Comparison of ENCODE assay signal across 8 cellular contexts in the genomic region with DNA sequence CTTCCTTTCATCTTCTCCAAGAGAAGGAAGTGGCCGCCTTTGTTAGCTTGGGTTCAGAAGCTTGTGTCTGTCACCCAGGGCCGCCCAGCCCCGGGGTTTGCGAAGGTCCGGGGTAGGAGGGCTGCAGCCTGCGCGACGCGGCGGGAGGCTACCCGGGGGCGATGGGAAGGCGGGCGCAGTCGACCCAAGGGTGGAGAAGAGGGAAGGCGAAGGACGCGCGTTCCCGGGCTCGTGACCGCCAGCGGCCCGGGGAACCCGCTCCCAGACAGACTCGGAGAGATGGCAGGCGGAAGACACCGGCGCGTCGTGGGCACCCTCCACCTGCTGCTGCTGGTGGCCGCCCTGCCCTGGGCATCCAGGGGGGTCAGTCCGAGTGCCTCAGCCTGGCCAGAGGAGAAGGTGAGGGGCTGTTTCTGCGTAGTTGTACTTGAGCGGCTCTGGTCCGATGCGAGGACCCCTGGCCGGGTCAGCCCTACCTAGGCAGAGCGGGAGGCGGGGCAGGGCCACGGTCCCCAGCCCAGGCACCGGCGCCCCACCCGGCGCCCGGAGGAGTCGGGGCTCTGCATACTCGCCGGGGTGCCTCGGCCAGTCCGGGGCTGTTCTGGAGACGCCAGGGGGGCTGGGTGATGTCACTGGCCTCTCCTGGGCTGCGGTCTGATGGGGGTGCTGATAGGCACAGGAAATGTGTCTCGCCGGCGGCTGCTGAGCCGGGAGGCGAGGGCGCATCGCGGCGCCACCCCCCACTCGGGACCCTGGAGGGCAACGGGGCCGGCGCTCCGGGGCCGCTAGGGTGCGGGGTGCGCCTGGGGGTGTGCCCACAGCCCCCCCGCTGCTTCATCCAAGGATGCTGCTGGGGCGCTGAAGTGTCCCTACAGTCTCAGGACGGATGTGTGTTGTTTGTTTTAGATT. TPM values are rescaled to one million over a fixed set of nuclear protein-coding genes. Genes with fewer than 3 reads are reported as not detected.
A peak's percentile ranks its signal among the peaks of the same experiment; 100 is the strongest.
DNase-seq lines count a peak whose midpoint lies in the region; ATAC-seq, FAIRE-seq and TF ChIP-seq lines count a peak whose summit lies in the region.

A gene (plus strand): TSS at position 178 of the 909 bp plus-strand sequence. CDS start 102 bp downstream, at position 280.

- peak; percentile 71 for DNase-seq in EH (ENCODE audit: low read depth)
- DNase-seq in T1000 (lab: John Stamatoyannopoulos, UW) = peak; percentile 25
- DNase-seq in brain microvascular endothelial cell = peak; percentile 59
- DNase-seq in keratinocyte (ENCODE audit: low read depth, low spot score) = no peak
- peak; percentile 31 for DNase-seq in stimulated activated CD4-positive, alpha-beta T cell treated with anti-CD3 and anti-CD28 coated beads, Interleukin-1b, Interleukin-23, amount 100 ng/mL, for 48 hours
- no peak for DNase-seq in NCI-H2171 treated with DMSO at 0.1 percent for 48 hours (lab: John Stamatoyannopoulos, UW)
- no peak for DNase-seq in SJCRH30

- H3K79me2 ChIP-seq in keratinocyte (ENCODE audit: control insufficient read depth, insufficient read depth, low read length) = no peaks in the 10 kb centered on the region

- peak within 1 kb of the TSS; percentile 73 for H3K4me3 ChIP-seq in brain microvascular endothelial cell (ENCODE audit: low read depth, low read length)
- H3K4me3 ChIP-seq in keratinocyte (ENCODE audit: control insufficient read depth in 2 of 3, extremely low read depth in 1 of 3, insufficient read depth in 2 of 3, low read depth in 1 of 3, low read length in 3 of 3) = peak within 1 kb of the TSS; percentile 45 to 75 (median 67)
- H3K4me3 ChIP-seq in SJCRH30 = no peak within 1 kb of the TSS

- dilution Hi-C loops in keratinocyte (cut with MboI; ENCODE audit: extremely low pct_ligation_motif_present, low sequenced_read_pairs) = no loop called here

- H3K9me3 ChIP-seq in keratinocyte (ENCODE audit: control insufficient read depth, low read depth, low read length) (no peaks in the 10 kb centered on the region), SJCRH30 (replicated peaks) (no peaks in the 10 kb centered on the region)

- H3K9ac ChIP-seq in keratinocyte (ENCODE audit: control insufficient read depth, extremely low read depth, insufficient read depth, low read length) = peak within 1 kb of the TSS; percentile 69

- no peak for FAIRE-seq in keratinocyte (lab: Jason Lieb, UNC)

- H3K27ac ChIP-seq in brain microvascular endothelial cell (peak within 1 kb of the TSS; percentile 2), keratinocyte (ENCODE audit: control insufficient read depth, insufficient read depth, low read length) (no peak within 1 kb of the TSS), SJCRH30 (no peak within 1 kb of the TSS)

- H2AFZ ChIP-seq in keratinocyte (ENCODE audit: control insufficient read depth, low read length) = peak within 1 kb of the TSS; percentile 94

- peaks cover 12% of the 10 kb centered on the region for H3K4me1 ChIP-seq in keratinocyte (ENCODE audit: control insufficient read depth, extremely low read depth, insufficient read depth, low read length)
- H3K4me1 ChIP-seq in SJCRH30 = peaks cover 33% of the 10 kb centered on the region

- H3K36me3 ChIP-seq in brain microvascular endothelial cell (replicated peaks) (no peaks in the 10 kb centered on the region), keratinocyte (ENCODE audit: control insufficient read depth in 2 of 2, extremely low read depth in 1 of 2, insufficient read depth in 2 of 2, low read length in 2 of 2) (no peaks in the 10 kb centered on the region), SJCRH30 (no peaks in the 10 kb centered on the region)

- in situ Hi-C loops in brain microvascular endothelial cell (cut with HindIII; ENCODE audit: low pct_ligation_motif_present, low sequenced_read_pairs) = no loop called here

- no peak for TF ChIP-seq CTCF in brain microvascular endothelial cell (IDR thresholded peaks at IDR 0.05; ENCODE audit: low read depth, low read length, missing control alignments)
- TF ChIP-seq CTCF in keratinocyte (optimal IDR thresholded peaks at IDR 0.05 in 1 of 3, IDR thresholded peaks at IDR 0.05 in 1 of 3, conservative IDR thresholded peaks at IDR 0.05 in 1 of 3; ENCODE audit: extremely low read depth in 1 of 3, insufficient read depth in 2 of 3, low read length in 3 of 3) = no peak

- H3K27me3 ChIP-seq in brain microvascular endothelial cell (replicated peaks) (no peaks in the 10 kb centered on the region), keratinocyte (ENCODE audit: control insufficient read depth, extremely low read depth, insufficient read depth, low read length) (no peaks in the 10 kb centered on the region), SJCRH30 (no peaks in the 10 kb centered on the region)

- no peaks in the 10 kb centered on the region for H4K20me1 ChIP-seq in keratinocyte (ENCODE audit: control insufficient read depth, extremely low read depth, insufficient read depth, low read length)

- peak within 1 kb of the TSS; percentile 83 for H3K4me2 ChIP-seq in keratinocyte (ENCODE audit: control insufficient read depth, extremely low read depth, insufficient read depth, low read depth, low read length)

- ATAC-seq in HG03175 (IDR thresholded peaks at IDR 0.05; ENCODE audit: unreplicated experiment) = peak; percentile 58

- H3K9me1 ChIP-seq in keratinocyte (ENCODE audit: control insufficient read depth, extremely low read depth, insufficient read depth, low read length) = no peaks in the 10 kb centered on the region

RNA-seq across cellular contexts. Expression of the gene that starts here (rescaled TPM):
- polyA plus RNA-seq in keratinocyte = 11.6 to 26.2 TPM (median 11.7 TPM) in 3 replicates
- polyA plus RNA-seq in keratinocyte (2011; ENCODE audit: low read depth) = 25.3 TPM
- 13.9 and 25.5 TPM in 2 replicates for polyA plus RNA-seq in keratinocyte (2011; cell fraction: cytosol; rRNA removed)
- polyA plus RNA-seq in keratinocyte (2011; cell fraction: nucleus; rRNA removed) = 32.5 and 33.5 TPM in 2 replicates
- polyA plus RNA-seq in keratinocyte (2012; ENCODE audit: low replicate concordance) = 8.1 and 35.4 TPM in 2 replicates
- 14.4 to 23.7 TPM (median 18.5 TPM) in 3 replicates for polyA minus RNA-seq in keratinocyte
- 25.1 TPM for polyA minus RNA-seq in keratinocyte (2011; cell fraction: cytosol; rRNA and poly(A)+ RNA removed)
- polyA minus RNA-seq in keratinocyte (2011; cell fraction: nucleus; rRNA and poly(A)+ RNA removed) = 12.8 and 16.4 TPM in 2 replicates
- 3.1 and 3.2 TPM in 2 replicates for total RNA-seq in SJCRH30 (2014; rRNA removed; shearing (Covaris generic))

Comparison
In these comparisons a context has a peak if more than half of its experiments do, and no peak if none do; other contexts are left out.
1. DNase-seq: peak in EH (single experiment), T1000 (single experiment), brain microvascular endothelial cell (single experiment) and stimulated activated CD4-positive, alpha-beta T cell treated with anti-CD3 and anti-CD28 coated beads, Interleukin-1b, Interleukin-23, amount 100 ng/mL, for 48 hours (single experiment); none in keratinocyte (single experiment), NCI-H2171 treated with DMSO at 0.1 percent for 48 hours (single experiment) and SJCRH30 (0 of 2).